20 cellular contexts compared by ENCODE assay signal in the genomic region with DNA sequence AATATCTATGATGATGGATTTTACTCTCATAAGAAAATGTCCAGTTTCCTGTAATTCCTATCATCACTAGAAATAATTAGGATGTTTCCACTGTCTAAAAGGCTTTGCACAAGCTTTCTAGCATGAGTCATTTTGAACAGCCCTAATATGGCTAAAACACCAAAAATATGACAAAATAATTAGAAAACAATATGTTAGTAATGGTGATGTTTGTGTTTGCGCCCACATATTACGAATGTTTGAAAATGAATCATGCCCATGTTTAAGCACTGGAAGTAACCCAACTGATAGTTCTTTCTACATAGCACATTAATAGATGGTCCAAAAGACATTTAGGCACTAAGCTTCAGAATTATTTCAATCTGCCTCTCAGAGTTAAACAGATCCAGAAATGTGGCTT.
DNase-seq lines count a peak whose midpoint lies in the region; ATAC-seq, FAIRE-seq and TF ChIP-seq lines count a peak whose summit lies in the region.
"Had no signal": no experiment of that assay in that cellular context is flagged by ENCODE, and none has a peak within 500 bp of the region (broad histone marks: within the 10 kb centered on the region; RNA-seq: fewer than 3 reads in every experiment).

No MANE protein-coding gene starts in this region.

- peak; percentile 65 for DNase-seq in AG09319 (ENCODE audit: extremely low read depth, low read depth)
- no peak for DNase-seq in HTR-8/SVneo (ENCODE audit: insufficient read length, low spot score)
- DNase-seq in dedifferentiated amniotic fluid mesenchymal stem cell (ENCODE audit: extremely low spot score), result peak; percentile 16
- DNase-seq in myocyte (ENCODE audit: low read depth), result peak; percentile 6
- DNase-seq in stimulated activated naive CD8-positive, alpha-beta T cell treated with anti-CD3 and anti-CD28 coated beads, Interleukin-15, Interleukin-2, amounts not matched to agents 100 U/mL and 50 U/mL, for 24 hours, result no peak
- DNase-seq: activated CD4-positive, alpha-beta T cell treated with anti-CD3 and anti-CD28 coated beads for 48 hours; activated effector memory CD4-positive, alpha-beta T cell treated with Interleukin-2 at 50 U/mL for 16 hours; GF-D8; left ventricle myocardium superior; MG63; NCI-H146; NCI-H226; sigmoid colon; stimulated activated CD4-positive, alpha-beta T cell treated with anti-CD3 and anti-CD28 coated beads, Interleukin-2, amount 100 ng/mL, for 48 hours had no signal

- no peak for TF ChIP-seq CTCF in AG09319 (IDR thresholded peaks at IDR 0.05; ENCODE audit: low read depth, low read length)

- ATAC-seq in HG03280 (IDR thresholded peaks at IDR 0.05; ENCODE audit: unreplicated experiment) (no peak), GM19455 (IDR thresholded peaks at IDR 0.05; ENCODE audit: unreplicated experiment) (no peak), GM18907 (IDR thresholded peaks at IDR 0.05; ENCODE audit: unreplicated experiment) (no peak)
- no peak for ATAC-seq in stimulated activated naive CD8-positive, alpha-beta T cell treated with anti-CD3 and anti-CD28 coated beads, Interleukin-15, Interleukin-2, amounts not matched to agents 100 U/mL and 50 U/mL, for 24 hours
- ATAC-seq: HepG2, left ventricle myocardium superior had no signal

- peak; percentile 62 for FAIRE-seq in HTR-8/SVneo (lab: Jason Lieb, UNC)
- FAIRE-seq: colon, HepG2, urothelium cell line had no signal

Comparison
In these comparisons a context has a peak if more than half of its experiments do, and no peak if none do; other contexts are left out.
1. DNase-seq: peak in AG09319 (single experiment), dedifferentiated amniotic fluid mesenchymal stem cell (single experiment) and myocyte (single experiment); none in HTR-8/SVneo (single experiment) and stimulated activated naive CD8-positive, alpha-beta T cell treated with anti-CD3 and anti-CD28 coated beads, Interleukin-15, Interleukin-2, amounts not matched to agents 100 U/mL and 50 U/mL, for 24 hours (single experiment).